Comparison of ENCODE assay signal across 12 cellular contexts in genomic region chr19:58516964-58517833, GRCh38. TPM values are rescaled to one million over a fixed set of nuclear protein-coding genes. Genes with fewer than 3 reads are reported as not detected.
DNase-seq lines count a peak whose midpoint lies in the region; ATAC-seq and TF ChIP-seq lines count a peak whose summit lies in the region.
"Had no signal": no experiment of that assay in that cellular context is flagged by ENCODE, and none has a peak within 500 bp of the region (broad histone marks: within the 10 kb centered on the region; RNA-seq: fewer than 3 reads in every experiment).

No MANE protein-coding gene starts in this region.

- no peaks in the 10 kb centered on the region for H3K27me3 ChIP-seq in right cardiac atrium (ENCODE audit: control insufficient read depth, insufficient read depth)
- H3K27me3 ChIP-seq in OCI-LY3 (ENCODE audit: low read depth, low read length) = no peaks in the 10 kb centered on the region
- no peaks in the 10 kb centered on the region for H3K27me3 ChIP-seq in esophagus squamous epithelium
- H3K27me3 ChIP-seq: SJCRH30 had no signal

- peaks cover 3% of the 10 kb centered on the region for H3K4me1 ChIP-seq in right cardiac atrium (ENCODE audit: control insufficient read depth, insufficient read depth, low read length)
- H3K4me1 ChIP-seq in OCI-LY3 (ENCODE audit: low read length) = peaks cover 24% of the 10 kb centered on the region
- peaks cover 30 to 68% (median 41%) of the 10 kb centered on the region in 3 donors for H3K4me1 ChIP-seq in esophagus squamous epithelium
- H3K4me1 ChIP-seq: SJCRH30 had no signal

- peaks cover 5% of the 10 kb centered on the region for H3K36me3 Mint-ChIP-seq in type B pancreatic cell

- H4K20me1 ChIP-seq in OCI-LY3 (ENCODE audit: insufficient read depth, low read length) = no peaks in the 10 kb centered on the region

- no peak overlapping the region for H3K4me3 Mint-ChIP-seq in type B pancreatic cell

- ATAC-seq in right cardiac atrium = no peak
- ATAC-seq in left cardiac atrium = no peak
- ATAC-seq in GM19463 (IDR thresholded peaks at IDR 0.05; ENCODE audit: unreplicated experiment) = no peak
- ATAC-seq: stimulated activated naive CD8-positive, alpha-beta T cell treated with anti-CD3 and anti-CD28 coated beads, Interleukin-15, Interleukin-2, amounts not matched to agents 100 U/mL and 50 U/mL, for 24 hours had no signal

- H3K4me1 Mint-ChIP-seq in type B pancreatic cell (ENCODE audit: unreplicated experiment) = peaks cover 21% of the 10 kb centered on the region

- H2AFZ ChIP-seq in OCI-LY3 (ENCODE audit: low read depth, low read length) = no peak overlapping the region

- H3K27ac Mint-ChIP-seq in type B pancreatic cell = peak overlapping the region; percentile 98

- no peaks in the 10 kb centered on the region for H3K9me3 Mint-ChIP-seq in type B pancreatic cell

- no peak overlapping the region for H3K4me2 ChIP-seq in OCI-LY3 (ENCODE audit: low read length)

- no peak for TF ChIP-seq POLR2A in esophagus squamous epithelium (IDR thresholded peaks at IDR 0.05)

- peak; percentile 41 for TF ChIP-seq CTCF in OCI-LY3 (IDR thresholded peaks at IDR 0.05; ENCODE audit: low read depth, low read length)
- TF ChIP-seq CTCF in esophagus squamous epithelium (IDR thresholded peaks at IDR 0.05) = no peak
- TF ChIP-seq CTCF in type B pancreatic cell (conservative IDR thresholded peaks at IDR 0.05) = no peak

- peaks cover 19% of the 10 kb centered on the region for H3K36me3 ChIP-seq in OCI-LY3 (replicated peaks; ENCODE audit: low read depth, low read length)
- H3K36me3 ChIP-seq in esophagus squamous epithelium = peaks cover 0 to 22% (median 14%) of the 10 kb centered on the region in 3 donors
- H3K36me3 ChIP-seq: SJCRH30 had no signal

- H3K9me3 ChIP-seq in right cardiac atrium (ENCODE audit: control insufficient read depth, low read length) (no peaks in the 10 kb centered on the region), OCI-LY3 (ENCODE audit: insufficient read depth, low read length) (no peaks in the 10 kb centered on the region), esophagus squamous epithelium (no peaks in the 10 kb centered on the region)
- H3K9me3 ChIP-seq: SJCRH30 had no signal

- H3K27me3 Mint-ChIP-seq in type B pancreatic cell = no peaks in the 10 kb centered on the region

- no peak overlapping the region for H3K4me3 ChIP-seq in right cardiac atrium (ENCODE audit: low read length)
- no peak overlapping the region for H3K4me3 ChIP-seq in OCI-LY3 (ENCODE audit: low read length)
- H3K4me3 ChIP-seq in esophagus squamous epithelium = peak overlapping the region in 1 of 4 donors; percentile 92
- H3K4me3 ChIP-seq: SJCRH30 had no signal

- 88% methylated on average over 65 of the region's 65 CpGs for WGBS in right cardiac atrium
- WGBS in esophagus squamous epithelium, 2 donors = 89 to 93% methylated on average over 17 to 31 of the region's 65 CpGs

- H3K79me2 ChIP-seq in OCI-LY3 (ENCODE audit: low read length) = peaks cover 51% of the 10 kb centered on the region

- DNase-seq in right cardiac atrium = peak in 2 of 3 donors; percentile 59 to 70
- no peak for DNase-seq in left cardiac atrium
- no peak for DNase-seq in esophagus squamous epithelium (lab: John Stamatoyannopoulos, UW)
- DNase-seq in type B pancreatic cell (ENCODE audit: extremely low spot score, unreplicated experiment) = no peak
- no peak for DNase-seq in effector CD4-positive, alpha-beta T cell
- DNase-seq in SIG-M5 (lab: John Stamatoyannopoulos, UW) = no peak
- DNase-seq: activated naive CD4-positive, alpha-beta T cell; SJCRH30; stimulated activated CD4-positive, alpha-beta T cell treated with anti-CD3 and anti-CD28 coated beads, Interleukin-4, amount 100 ng/mL, for 24 hours; stimulated activated naive CD8-positive, alpha-beta T cell treated with anti-CD3 and anti-CD28 coated beads, Interleukin-15, Interleukin-2, amounts not matched to agents 100 U/mL and 50 U/mL, for 24 hours had no signal

- intact Hi-C loops in right cardiac atrium (cut with DNase I) = no loop called here
- intact Hi-C loops in left cardiac atrium (cut with DNase I) = no loop called here
- intact Hi-C loops in esophagus squamous epithelium (cut with DNase I) = no loop called here

- no peak overlapping the region for H3K9ac ChIP-seq in OCI-LY3 (ENCODE audit: low read length)

- H3K27ac ChIP-seq in right cardiac atrium (ENCODE audit: low read length) (no peak overlapping the region), OCI-LY3 (ENCODE audit: low read length) (no peak overlapping the region), esophagus squamous epithelium (peak overlapping the region; percentile 94 to 99 (median 96))
- H3K27ac ChIP-seq: SJCRH30 had no signal

RNA-seq across cellular contexts. Expression of gene ZBTB45, which starts 2.4 kb away (rescaled TPM):
- total RNA-seq in right cardiac atrium (10 to 100 TPM in 3 of 4 donors, 1 to 10 TPM in 1; 9.9 to 13.1 (median 11.1) TPM), left cardiac atrium (10 to 100 TPM; 10.2 to 11.7 TPM), esophagus squamous epithelium (10 to 100 TPM in 1 of 4 donors, 1 to 10 TPM in 3; 6.9 to 11.1 (median 8.3) TPM), type B pancreatic cell (ENCODE audit: low replicate concordance) (18.6 and 20.2 TPM in 2 replicates)
- polyA plus RNA-seq in right cardiac atrium = 7.0 TPM

RNA-seq across cellular contexts. Expression of gene SLC27A5, which starts 5.4 kb away (rescaled TPM):
- total RNA-seq in right cardiac atrium = 1 to 10 TPM; 5.3 to 8.1 (median 7.5) TPM
- polyA plus RNA-seq in right cardiac atrium = 7.6 TPM
- 1 to 10 TPM; 6.0 to 6.3 TPM for total RNA-seq in left cardiac atrium
- 1 to 10 TPM; 1.9 to 5.3 (median 2.6) TPM for total RNA-seq in esophagus squamous epithelium
- 5.7 and 9.3 TPM in 2 replicates for total RNA-seq in type B pancreatic cell (ENCODE audit: low replicate concordance)

RNA-seq across cellular contexts. Expression of gene TRIM28, which starts 26.7 kb away (rescaled TPM):
- total RNA-seq in right cardiac atrium (100 to 1,000 TPM; 139 to 161 (median 148) TPM), left cardiac atrium (100 to 1,000 TPM; 135 to 150 TPM), esophagus squamous epithelium (100 to 1,000 TPM; 150 to 198 (median 179) TPM), type B pancreatic cell (ENCODE audit: low replicate concordance) (401 and 679 TPM in 2 replicates)
- polyA plus RNA-seq in right cardiac atrium = 98.7 TPM

RNA-seq across cellular contexts. Expression of gene CHMP2A, which starts 37.7 kb away (rescaled TPM):
- total RNA-seq in right cardiac atrium (100 to 1,000 TPM; 106 to 116 (median 114) TPM), left cardiac atrium (100 to 1,000 TPM; 109 to 113 TPM), esophagus squamous epithelium (10 to 100 TPM; 76.5 to 99.5 (median 86.6) TPM), type B pancreatic cell (ENCODE audit: low replicate concordance) (86.5 and 97.7 TPM in 2 replicates)
- polyA plus RNA-seq in right cardiac atrium = 196 TPM

RNA-seq across cellular contexts. Expression of gene ZNF446, which starts 41.0 kb away (rescaled TPM):
- total RNA-seq in right cardiac atrium = 1 to 10 TPM; 4.8 to 7.6 (median 5.7) TPM
- 6.4 TPM for polyA plus RNA-seq in right cardiac atrium
- total RNA-seq in left cardiac atrium = 1 to 10 TPM; 4.1 to 5.1 TPM
- 10 to 100 TPM in 3 of 4 donors, 1 to 10 TPM in 1; 6.0 to 13.3 (median 12.1) TPM for total RNA-seq in esophagus squamous epithelium
- total RNA-seq in type B pancreatic cell (ENCODE audit: low replicate concordance) = 13.0 and 17.4 TPM in 2 replicates

Comparison
In these comparisons a context has a peak if more than half of its experiments do, and no peak if none do; other contexts are left out.
1. DNase-seq: peak in right cardiac atrium (2 of 3); none in left cardiac atrium (single experiment), esophagus squamous epithelium (single experiment), type B pancreatic cell (single experiment), effector CD4-positive, alpha-beta T cell (single experiment) and SIG-M5 (single experiment).
2. H3K27ac ChIP-seq: peak in esophagus squamous epithelium (4 of 4); none in right cardiac atrium (single experiment) and OCI-LY3 (single experiment).